ENCODE assay signal across 25 cellular contexts in genomic region chr14:37810094-37810801, GRCh38.
A peak's percentile ranks its signal among the peaks of the same experiment; 100 is the strongest.
DNase-seq lines count a peak whose midpoint lies in the region; ATAC-seq and TF ChIP-seq lines count a peak whose summit lies in the region.
"Had no signal": no experiment of that assay in that cellular context is flagged by ENCODE, and none has a peak within 500 bp of the region (broad histone marks: within the 10 kb centered on the region; RNA-seq: fewer than 3 reads in every experiment).

No MANE protein-coding gene starts in this region.

- peak overlapping the region; percentile 8 for H3K4me3 Mint-ChIP-seq in Caco-2 (ENCODE audit: unreplicated experiment)
- no peak overlapping the region for H3K4me3 Mint-ChIP-seq in neural progenitor cell
- H3K4me3 Mint-ChIP-seq: CD14-positive monocyte; CD8-positive, alpha-beta memory T cell had no signal

- no peaks in the 10 kb centered on the region for H4K20me1 ChIP-seq in neural progenitor cell (ENCODE audit: low read depth)

- no peak overlapping the region for H2AFZ ChIP-seq in neural progenitor cell (replicated peaks)
- H2AFZ ChIP-seq: GM23248 had no signal

- H3K4me1 ChIP-seq in Caco-2 (peaks cover 20% of the 10 kb centered on the region), neural progenitor cell (peaks cover 17% of the 10 kb centered on the region)
- H3K4me1 ChIP-seq: BE2C had no signal

- H3K27me3 Mint-ChIP-seq in Caco-2 (ENCODE audit: insufficient read depth, unreplicated experiment) (no peaks in the 10 kb centered on the region), neural progenitor cell (ENCODE audit: insufficient read depth, low read depth) (no peaks in the 10 kb centered on the region)
- H3K27me3 Mint-ChIP-seq: CD8-positive, alpha-beta memory T cell had no signal

- intact Hi-C loops in Caco-2 (cut with micrococcal nuclease; ENCODE audit: unreplicated experiment): loop anchor here (2.0 kb wide), 2 partner anchors 55 to 65 kb away; no protein-coding TSS in a partner anchor

- H3K36me3 ChIP-seq in Caco-2 (ENCODE audit: control insufficient read depth, insufficient read depth, low read length) (no peaks in the 10 kb centered on the region), neural progenitor cell (no peaks in the 10 kb centered on the region)
- H3K36me3 ChIP-seq: BE2C had no signal

- H3K9me3 ChIP-seq in Caco-2 (no peaks in the 10 kb centered on the region), neural progenitor cell (ENCODE audit: low read depth) (no peaks in the 10 kb centered on the region)
- H3K9me3 ChIP-seq: BE2C, SK-N-SH had no signal

- H3K4me2 ChIP-seq in neural progenitor cell: peak overlapping the region; percentile 18
- H3K4me2 ChIP-seq: SK-N-SH had no signal

- no peaks in the 10 kb centered on the region for H3K9me3 Mint-ChIP-seq in Caco-2 (ENCODE audit: unreplicated experiment)
- H3K9me3 Mint-ChIP-seq in neural progenitor cell: no peaks in the 10 kb centered on the region

- H3K79me2 ChIP-seq in neural progenitor cell (ENCODE audit: low read depth): no peaks in the 10 kb centered on the region

- no peak overlapping the region for H3K9ac ChIP-seq in neural progenitor cell
- H3K9ac ChIP-seq: GM23248, SK-N-SH had no signal

- H3K4me1 Mint-ChIP-seq in Caco-2 (ENCODE audit: low read depth, unreplicated experiment) (peaks cover 16% of the 10 kb centered on the region), neural progenitor cell (no peaks in the 10 kb centered on the region)
- H3K4me1 Mint-ChIP-seq: CD14-positive monocyte; CD8-positive, alpha-beta memory T cell had no signal

- BruUV-seq in Caco-2 (replicated peaks; lab: Mats Ljungman, UMichigan): no TSS peak

- H3K36me3 Mint-ChIP-seq in Caco-2 (ENCODE audit: insufficient read depth, unreplicated experiment) (no peaks in the 10 kb centered on the region), neural progenitor cell (no peaks in the 10 kb centered on the region)
- H3K36me3 Mint-ChIP-seq: CD14-positive monocyte; CD8-positive, alpha-beta memory T cell had no signal

- H3K27me3 ChIP-seq in Caco-2 (replicated peaks; ENCODE audit: control insufficient read depth, insufficient read depth, low read length) (no peaks in the 10 kb centered on the region), neural progenitor cell (no peaks in the 10 kb centered on the region)

- ATAC-seq in GM19395 (IDR thresholded peaks at IDR 0.05; ENCODE audit: unreplicated experiment): no peak
- ATAC-seq: Panc1 had no signal

- H3K4me3 ChIP-seq in Caco-2 (ENCODE audit: low read depth, low read length): no peak overlapping the region
- no peak overlapping the region for H3K4me3 ChIP-seq in neural progenitor cell
- H3K4me3 ChIP-seq: GM23248 had no signal

- H3K27ac Mint-ChIP-seq in Caco-2 (ENCODE audit: unreplicated experiment) (peak overlapping the region; percentile 64), neural progenitor cell (no peak overlapping the region)
- H3K27ac Mint-ChIP-seq: CD14-positive monocyte; CD8-positive, alpha-beta memory T cell had no signal

- no peaks in the 10 kb centered on the region for H3F3A ChIP-seq in neural progenitor cell (ENCODE audit: low read depth)

- CTCF ChIA-PET in Caco-2 (lab: Charles Lee): interaction anchor here (0.9 kb wide), 1 partner anchor 9 kb away, joined by 3 read pairs; no protein-coding TSS in a partner anchor

- DNase-seq in Caco-2 (peak; percentile 36 to 69), NCI-H69 (lab: John Stamatoyannopoulos, UW) (peak; percentile 51), iPS-NIHi7 (ENCODE audit: extremely low spot score) (peak; percentile 13), neural progenitor cell (ENCODE audit: low spot score) (peak; percentile 23), nucleus accumbens (lab: John Stamatoyannopoulos, UW) (no peak), NCI-H128 (lab: John Stamatoyannopoulos, UW; ENCODE audit: unreplicated experiment) (no peak)
- DNase-seq in activated CD4-positive, alpha-beta T cell treated with anti-CD3 and anti-CD28 coated beads for 48 hours: no peak
- DNase-seq: 8988T; ACHN; BE2C; CD8-positive, alpha-beta memory T cell; GM23248; HCEC 1CT; NCI-H1092; NCI-H1436; NCI-H187; NCI-H2081 treated with DMSO at 0.1 percent for 48 hours; NCI-H2171 treated with DMSO at 0.1 percent for 48 hours; SHP77 treated with DMSO at 0.1 percent for 48 hours; SK-N-SH had no signal

- H3K27ac ChIP-seq in neural progenitor cell: no peak overlapping the region
- H3K27ac ChIP-seq: GM23248, HL-60, RWPE1 had no signal

- POLR2A ChIA-PET in Caco-2 (lab: Charles Lee): interaction anchor here (0.7 kb wide), 1 partner anchor 27 kb away, joined by 3 read pairs; no protein-coding TSS in a partner anchor

- TF ChIP-seq CTCF in Caco-2 (IDR thresholded peaks at IDR 0.05; ENCODE audit: insufficient read depth in 1 of 2, low read depth in 1 of 2, low read length in 1 of 2, severe bottlenecking in 1 of 2, unreplicated experiment in 1 of 2) (no peak), neural progenitor cell (IDR thresholded peaks at IDR 0.05) (no peak)

Comparison
In these comparisons a context has a peak if more than half of its experiments do, and no peak if none do; other contexts are left out.
1. DNase-seq: peak in Caco-2 (2 of 2), NCI-H69 (single experiment), iPS-NIHi7 (single experiment) and neural progenitor cell (single experiment); none in activated CD4-positive, alpha-beta T cell treated with anti-CD3 and anti-CD28 coated beads for 48 hours (single experiment), nucleus accumbens (0 of 56) and NCI-H128 (single experiment).